Comparison of ENCODE assay signal across 8 cellular contexts in the genomic region with DNA sequence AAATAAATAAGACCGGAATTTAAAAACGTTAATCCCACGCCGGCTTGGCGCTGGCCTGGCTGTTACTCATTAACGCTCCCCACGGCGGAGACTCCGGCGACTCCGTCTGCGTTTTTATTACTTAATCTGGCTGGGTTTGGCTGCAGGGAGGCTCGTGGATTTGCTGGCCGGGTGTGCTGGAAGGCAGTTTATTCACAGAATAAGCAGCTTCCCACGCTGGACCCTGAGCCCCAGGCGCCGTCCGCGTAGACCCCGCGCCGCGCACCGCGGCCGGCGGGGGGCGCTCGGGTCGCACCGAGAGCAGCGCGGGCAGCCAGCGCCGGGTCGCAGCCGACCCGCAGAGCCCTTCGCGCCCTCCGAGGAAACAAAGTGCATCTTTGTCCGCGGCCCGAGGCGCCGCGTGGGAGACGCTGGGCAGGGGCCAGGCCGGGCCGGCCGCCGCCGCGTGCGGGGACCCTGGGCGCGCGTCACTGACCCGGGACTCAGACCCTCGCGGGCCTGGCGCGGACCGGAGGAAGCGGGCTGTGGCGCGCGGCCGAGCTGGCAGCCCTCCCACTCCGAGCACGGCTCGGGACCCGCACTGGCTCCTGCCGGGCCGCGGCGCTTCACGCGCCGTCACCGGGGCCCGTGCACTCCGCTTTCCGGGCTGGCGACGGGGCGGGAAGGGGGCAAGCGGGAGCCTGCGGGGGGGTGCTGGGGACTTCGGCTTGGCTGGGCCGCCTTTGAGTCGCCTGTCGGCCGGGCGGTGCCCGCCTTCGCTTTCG. TPM values are rescaled to one million over a fixed set of nuclear protein-coding genes. Genes with fewer than 3 reads are reported as not detected.
DNase-seq lines count a peak whose midpoint lies in the region; ATAC-seq and TF ChIP-seq lines count a peak whose summit lies in the region.

No MANE protein-coding gene starts in this region.

- 0 to 1% methylated on average over 14 to 21 of the region's 98 CpGs for WGBS in esophagus squamous epithelium, 2 donors

- DNase-seq in Ammon's horn (ENCODE audit: low spot score) (peak; percentile 58), NT2/D1 (ENCODE audit: low read depth, low spot score) (no peak), esophagus squamous epithelium (lab: John Stamatoyannopoulos, UW) (peak; percentile 13), myocyte (ENCODE audit: low read depth) (peak; percentile 67)
- DNase-seq in activated T-cell treated with anti-CD3 and anti-CD28 coated beads, Interleukin-2, amount 50 U/mL, for 72 hours = peak; percentile 77 to 87
- DNase-seq in stimulated activated CD8-positive, alpha-beta memory T cell treated with anti-CD3 and anti-CD28 coated beads, Interleukin-7, amount 100 ng/mL, for 48 hours (ENCODE audit: extremely low read depth in 1 of 2, low read depth in 1 of 2) = peak; percentile 50 to 59

- no peaks in the 10 kb centered on the region for H3K4me1 ChIP-seq in NT2/D1 (ENCODE audit: insufficient read depth, insufficient read length)
- H3K4me1 ChIP-seq in esophagus squamous epithelium = peaks cover 11 to 52% (median 22%) of the 10 kb centered on the region in 3 donors

- no peak for TF ChIP-seq POLR2A in esophagus squamous epithelium (IDR thresholded peaks at IDR 0.05)

- H3K4me3 Mint-ChIP-seq in activated T-cell treated with anti-CD3 and anti-CD28 coated beads, Interleukin-2, amount 50 U/mL, for 72 hours = peak overlapping the region; percentile 89 to 98

- H3K27me3 ChIP-seq in NT2/D1 (ENCODE audit: insufficient read depth, insufficient read length) = peaks cover 16% of the 10 kb centered on the region
- H3K27me3 ChIP-seq in esophagus squamous epithelium = no peaks in the 10 kb centered on the region

- peak; percentile 30 to 91 (median 86) for TF ChIP-seq CTCF in esophagus squamous epithelium (IDR thresholded peaks at IDR 0.05)

- intact Hi-C loops in esophagus squamous epithelium (cut with DNase I) = loop anchor here (5.0 kb wide), 1 partner anchor 211 kb away; no protein-coding TSS in a partner anchor

- H3K27ac Mint-ChIP-seq in activated T-cell treated with anti-CD3 and anti-CD28 coated beads, Interleukin-2, amount 50 U/mL, for 72 hours = peak overlapping the region; percentile 95

- H3K9me3 ChIP-seq in NT2/D1 (ENCODE audit: insufficient read depth, low read length) (no peaks in the 10 kb centered on the region), esophagus squamous epithelium (no peaks in the 10 kb centered on the region)

- ATAC-seq in GM18867 (IDR thresholded peaks at IDR 0.05; ENCODE audit: unreplicated experiment) (peak; percentile 60), HG03095 (IDR thresholded peaks at IDR 0.05; ENCODE audit: unreplicated experiment) (peak; percentile 51)
- peak; percentile 58 to 61 for ATAC-seq in activated T-cell treated with anti-CD3 and anti-CD28 coated beads, Interleukin-2, amount 50 U/mL, for 72 hours (replicated peaks in 1 of 2)

- H3K4me3 ChIP-seq in NT2/D1 (ENCODE audit: insufficient read length, low read depth) (peak overlapping the region; percentile 61), esophagus squamous epithelium (peak overlapping the region; percentile 64 to 95 (median 92))

- H3K9ac ChIP-seq in NT2/D1 (ENCODE audit: insufficient read length, low read depth) = peak overlapping the region; percentile 74

- peaks cover 0 to 3% of the 10 kb centered on the region in 2 donors for H3K36me3 Mint-ChIP-seq in activated T-cell treated with anti-CD3 and anti-CD28 coated beads, Interleukin-2, amount 50 U/mL, for 72 hours (ENCODE audit: insufficient read depth in 2 of 2)

- peak overlapping the region; percentile 88 to 99 (median 98) for H3K27ac ChIP-seq in esophagus squamous epithelium

- H3K27me3 Mint-ChIP-seq in activated T-cell treated with anti-CD3 and anti-CD28 coated beads, Interleukin-2, amount 50 U/mL, for 72 hours (ENCODE audit: low read depth) = no peaks in the 10 kb centered on the region

- H3K9me3 Mint-ChIP-seq in activated T-cell treated with anti-CD3 and anti-CD28 coated beads, Interleukin-2, amount 50 U/mL, for 72 hours = no peaks in the 10 kb centered on the region

- H3K36me3 ChIP-seq in NT2/D1 (ENCODE audit: insufficient read depth, insufficient read length, low read length) = no peaks in the 10 kb centered on the region
- H3K36me3 ChIP-seq in esophagus squamous epithelium = no peaks in the 10 kb centered on the region

- H3K4me1 Mint-ChIP-seq in activated T-cell treated with anti-CD3 and anti-CD28 coated beads, Interleukin-2, amount 50 U/mL, for 72 hours (ENCODE audit: low read depth) = peaks cover 44% of the 10 kb centered on the region

RNA-seq across cellular contexts. Expression of a gene that starts 0.6 kb away (rescaled TPM):
- 10 to 100 TPM; 24.8 to 28.1 TPM for total RNA-seq in activated T-cell treated with anti-CD3 and anti-CD28 coated beads, Interleukin-2, amount 50 U/mL, for 72 hours
- total RNA-seq in esophagus squamous epithelium (10 to 100 TPM in 1 of 4 donors, 1 to 10 TPM in 3; 2.4 to 18.9 (median 6.3) TPM), myocyte (1.1 and 1.8 TPM in 2 replicates)
- 0.95 TPM for polyA plus RNA-seq in myocyte (2012)

RNA-seq across cellular contexts. Expression of a gene that starts 28.2 kb away (rescaled TPM):
- 100 to 1,000 TPM; 125 to 134 TPM for total RNA-seq in activated T-cell treated with anti-CD3 and anti-CD28 coated beads, Interleukin-2, amount 50 U/mL, for 72 hours
- total RNA-seq in esophagus squamous epithelium (100 to 1,000 TPM in 3 of 4 donors, 10 to 100 TPM in 1; 42.9 to 183 (median 119) TPM), myocyte (204 and 246 TPM in 2 replicates)
- polyA plus RNA-seq in myocyte (2012) = 121 TPM

RNA-seq across cellular contexts. Expression of a gene that starts 41.3 kb away (rescaled TPM):
- 10 to 100 TPM; 31.0 to 35.1 TPM for total RNA-seq in activated T-cell treated with anti-CD3 and anti-CD28 coated beads, Interleukin-2, amount 50 U/mL, for 72 hours
- total RNA-seq in esophagus squamous epithelium (100 to 1,000 TPM in 1 of 4 donors, 10 to 100 TPM in 3; 13.8 to 120 (median 24.4) TPM), myocyte (18.2 and 33.2 TPM in 2 replicates)
- polyA plus RNA-seq in myocyte (2012) = 13.7 TPM
